ENCODE assay signal across 8 cellular contexts in genomic region chr9:112487008-112487798, GRCh38. TPM values are rescaled to one million over a fixed set of nuclear protein-coding genes. Genes with fewer than 3 reads are reported as not detected.
DNase-seq lines count a peak whose midpoint lies in the region; ATAC-seq and TF ChIP-seq lines count a peak whose summit lies in the region.

No MANE protein-coding gene starts in this region.

- H3K4me1 Mint-ChIP-seq in CD4-positive, alpha-beta T cell (ENCODE audit: low read depth): peaks cover 48% of the 10 kb centered on the region

- H3K4me1 ChIP-seq in PC-9 (replicated peaks; ENCODE audit: insufficient read depth): peaks cover 21% of the 10 kb centered on the region
- H3K4me1 ChIP-seq in neuron (ENCODE audit: insufficient read depth, low read length): peaks cover 31% of the 10 kb centered on the region
- peaks cover 14% of the 10 kb centered on the region for H3K4me1 ChIP-seq in suprapubic skin

- WGBS in suprapubic skin: 0% methylated on average over 12 of the region's 80 CpGs

- H3K79me2 ChIP-seq in PC-9 (ENCODE audit: low read depth): peaks cover 43% of the 10 kb centered on the region

- TF ChIP-seq EP300 in suprapubic skin (IDR thresholded peaks at IDR 0.05): no peak

- H3K27me3 Mint-ChIP-seq in CD4-positive, alpha-beta T cell: no peaks in the 10 kb centered on the region

- peaks cover 13% of the 10 kb centered on the region for H3K36me3 Mint-ChIP-seq in CD4-positive, alpha-beta T cell (ENCODE audit: low read depth)

- H3K4me3 ChIP-seq in PC-9 (peak overlapping the region; percentile 79), fibroblast of the aortic adventitia (ENCODE audit: low read depth, low read length) (peak overlapping the region; percentile 62), neuron (ENCODE audit: low read length) (peak overlapping the region; percentile 59), suprapubic skin (peak overlapping the region; percentile 91)

- peak overlapping the region; percentile 86 for H3K27ac Mint-ChIP-seq in CD4-positive, alpha-beta T cell

- intact Hi-C loops in CD4-positive, alpha-beta T cell (cut with DNase I, micrococcal nuclease): loop anchor here (1.0 to 10.0 kb wide), 7 partner anchors 155 to 1002 kb away; partner anchors contain the start of genes DNAJC25 (in 1 of the 2), ECPAS (in 1 of the 2), GNG10 (in 1 of the 2) and INIP (in 1 of the 2)
- intact Hi-C loops in PC-9 (cut with micrococcal nuclease; ENCODE audit: unreplicated experiment): loop anchor here (2.0 to 10.0 kb wide), 4 partner anchors 70 to 375 kb away; partner anchors contain the start of gene SNX30

- no peaks in the 10 kb centered on the region for H3K9me2 ChIP-seq in PC-9 (ENCODE audit: insufficient read depth)

- H2AFZ ChIP-seq in PC-9: peak overlapping the region; percentile 80
- no peak overlapping the region for H2AFZ ChIP-seq in neuron (ENCODE audit: low read depth, low read length)

- H3K9me3 Mint-ChIP-seq in CD4-positive, alpha-beta T cell: no peaks in the 10 kb centered on the region

- no peaks in the 10 kb centered on the region for H4K20me1 ChIP-seq in PC-9 (ENCODE audit: insufficient read depth)

- TF ChIP-seq POLR2A in suprapubic skin (IDR thresholded peaks at IDR 0.05): no peak

- H3K36me3 ChIP-seq in PC-9 (ENCODE audit: low read depth) (no peaks in the 10 kb centered on the region), neuron (ENCODE audit: insufficient read depth, low read length) (peaks cover 27% of the 10 kb centered on the region), suprapubic skin (no peaks in the 10 kb centered on the region)

- TF ChIP-seq CTCF in CD4-positive, alpha-beta T cell (IDR thresholded peaks at IDR 0.05): no peak
- TF ChIP-seq CTCF in PC-9 (conservative IDR thresholded peaks at IDR 0.05) (no peak), fibroblast of the aortic adventitia (IDR thresholded peaks at IDR 0.05; ENCODE audit: insufficient read depth, low read length) (no peak), suprapubic skin (IDR thresholded peaks at IDR 0.05) (no peak)

- CTCF ChIA-PET in CD4-positive, alpha-beta T cell (lab: Charles Lee): interaction anchor here (0.8 kb wide), 1 partner anchor 231 kb away, joined by 3 read pairs; the partner anchor contains the start of gene INIP
- CTCF ChIA-PET in PC-9 (lab: Charles Lee): interaction anchor here (0.7 kb wide), 1 partner anchor 662 kb away, joined by 3 read pairs; no protein-coding TSS in a partner anchor

- H3K27me3 ChIP-seq in CD4-positive, alpha-beta T cell (ENCODE audit: control insufficient read depth, insufficient read depth, low read length): no peaks in the 10 kb centered on the region
- H3K27me3 ChIP-seq in PC-9 (ENCODE audit: insufficient read depth, low read depth) (no peaks in the 10 kb centered on the region), neuron (ENCODE audit: insufficient read depth, low read length) (no peaks in the 10 kb centered on the region), suprapubic skin (no peaks in the 10 kb centered on the region)

- BruUV-seq in PC-9 (replicated peaks; lab: Mats Ljungman, UMichigan): no TSS peak

- peak overlapping the region; percentile 77 for H3K4me2 ChIP-seq in PC-9

- no peaks in the 10 kb centered on the region for H3K9me3 ChIP-seq in CD4-positive, alpha-beta T cell (ENCODE audit: control insufficient read depth, low read length)
- no peaks in the 10 kb centered on the region for H3K9me3 ChIP-seq in PC-9 (ENCODE audit: insufficient read depth, low read depth)
- peaks cover under 1% of the 10 kb centered on the region for H3K9me3 ChIP-seq in neuron (ENCODE audit: low read length)
- H3K9me3 ChIP-seq in suprapubic skin: no peaks in the 10 kb centered on the region

- no peaks in the 10 kb centered on the region; the same call in 1 of the 2 replicates for H3F3A ChIP-seq in PC-9 (ENCODE audit: insufficient read depth, low read depth)

- ATAC-seq in CD4-positive, alpha-beta T cell (ENCODE audit: poor library complexity): peak; percentile 69
- ATAC-seq in GM19372 (IDR thresholded peaks at IDR 0.05; ENCODE audit: low read depth, unreplicated experiment): peak; percentile 41
- ATAC-seq in HG03460 (IDR thresholded peaks at IDR 0.05; ENCODE audit: unreplicated experiment): peak; percentile 33

- peak; percentile 26 to 72 (median 43) for DNase-seq in CD4-positive, alpha-beta T cell
- DNase-seq in PC-9 (peak in 1 of 2 experiments; percentile 69), fibroblast of the aortic adventitia (ENCODE audit: low read depth) (peak; percentile 36), suprapubic skin (ENCODE audit: low spot score in 2 of 2) (peak; percentile 63 to 80)
- DNase-seq in activated T-helper 1 cell treated with anti-CD3 and anti-CD28 coated beads, Interleukin-2, amount 50 U/mL, for 16 hours (ENCODE audit: low read depth in 1 of 2, low spot score in 1 of 2): peak; percentile 9 to 17

- POLR2A ChIA-PET in CD4-positive, alpha-beta T cell (lab: Charles Lee): interaction anchor here (0.9 to 2.8 kb wide), 11 partner anchors 11 to 962 kb away, joined by 3 to 18 read pairs (median 5); partner anchors contain the start of genes DNAJC25, HSDL2, INIP and PTBP3
- POLR2A ChIA-PET in PC-9 (lab: Charles Lee; ENCODE audit: unreplicated experiment): interaction anchor here (0.6 to 1.2 kb wide), 8 partner anchors 35 to 663 kb away, joined by 3 to 7 read pairs (median 4); partner anchors contain the start of genes HSDL2 and INIP

- H3K27ac ChIP-seq in CD4-positive, alpha-beta T cell (ENCODE audit: low read depth, low read length): peak overlapping the region; percentile 1
- H3K27ac ChIP-seq in PC-9 (no peak overlapping the region), suprapubic skin (peak overlapping the region; percentile 68)

- H3K4me3 Mint-ChIP-seq in CD4-positive, alpha-beta T cell: peak overlapping the region; percentile 97

RNA-seq across cellular contexts. Expression of gene KIAA1958, which starts 0.6 kb away (rescaled TPM):
- 1 to 10 TPM; 5.6 to 6.8 TPM for total RNA-seq in CD4-positive, alpha-beta T cell
- total RNA-seq in PC-9 (2021) (19.5 and 19.8 TPM in 2 replicates), fibroblast of the aortic adventitia (ENCODE audit: low replicate concordance) (1.4 and 2.9 TPM in 2 replicates), suprapubic skin (10 to 100 TPM; 10.2 to 18.3 (median 10.6) TPM)
